8 cellular contexts compared by ENCODE assay signal in genomic region chr1:36225298-36225899, GRCh38. TPM values are rescaled to one million over a fixed set of nuclear protein-coding genes. Genes with fewer than 3 reads are reported as not detected.
DNase-seq lines count a peak whose midpoint lies in the region; ATAC-seq and TF ChIP-seq lines count a peak whose summit lies in the region.

No MANE protein-coding gene starts in this region.

- peak overlapping the region; percentile 100 for H3K4me2 ChIP-seq in PC-3 (ENCODE audit: low read length)
- H3K4me2 ChIP-seq in osteoblast (ENCODE audit: insufficient read depth, low read length), result peak overlapping the region; percentile 94

- POLR2A ChIA-PET in CD8-positive, alpha-beta memory T cell (lab: Charles Lee), result interaction anchor here (0.6 to 2.8 kb wide), 5 partner anchors 20 to 74 kb away, joined by 4 to 19 read pairs (median 6); partner anchors contain the start of gene MAP7D1
- POLR2A ChIA-PET in PC-3 (lab: Charles Lee; ENCODE audit: unreplicated experiment), result no interaction called here

- H3K9ac ChIP-seq in PC-3 (ENCODE audit: low read length), result peak overlapping the region; percentile 98

- no peaks in the 10 kb centered on the region for H3F3A ChIP-seq in PC-3 (ENCODE audit: low read length, unreplicated experiment)

- CTCF ChIA-PET in CD8-positive, alpha-beta memory T cell (lab: Charles Lee), result interaction anchor here (0.7 to 3.5 kb wide), 5 partner anchors 9 to 76 kb away, joined by 3 to 17 read pairs (median 6); partner anchors contain the start of gene TRAPPC3
- CTCF ChIA-PET in PC-3 (lab: Charles Lee), result interaction anchor here (2.3 kb wide), 1 partner anchor 60 kb away, joined by 9 read pairs; no protein-coding TSS in a partner anchor

- H3K36me3 ChIP-seq in CD8-positive, alpha-beta memory T cell (ENCODE audit: insufficient read depth, low read length), result peaks cover under 1% of the 10 kb centered on the region
- H3K36me3 ChIP-seq in PC-3 (ENCODE audit: low read depth, low read length), result peaks cover 10% of the 10 kb centered on the region; the same call in 1 of the 2 replicates
- peaks cover 27% of the 10 kb centered on the region for H3K36me3 ChIP-seq in osteoblast (ENCODE audit: insufficient read depth, low read length)

- DNase-seq in CD8-positive, alpha-beta memory T cell, result no peak
- DNase-seq in PC-3, result no peak
- no peak for DNase-seq in epithelial cell of proximal tubule (ENCODE audit: low read depth)
- peak; percentile 69 for DNase-seq in osteoblast (ENCODE audit: insufficient read length, low spot score, missing footprints)
- DNase-seq in NCI-H146 treated with DMSO at 0.1 percent for 48 hours (lab: John Stamatoyannopoulos, UW; ENCODE audit: unreplicated experiment), result no peak
- DNase-seq in nucleus accumbens (lab: John Stamatoyannopoulos, UW), result no peak
- no peak for DNase-seq in stimulated activated CD4-positive, alpha-beta T cell treated with anti-CD3 and anti-CD28 coated beads, Interleukin-4, amount 100 ng/mL, for 1 hour

- TF ChIP-seq CTCF in PC-3 (conservative IDR thresholded peaks at IDR 0.05; ENCODE audit: low read depth, low read length), result no peak
- TF ChIP-seq CTCF in epithelial cell of proximal tubule (conservative IDR thresholded peaks at IDR 0.05; ENCODE audit: low read depth, low read length), result no peak
- TF ChIP-seq CTCF in osteoblast (IDR thresholded peaks at IDR 0.05; ENCODE audit: extremely low read depth, low read depth, low read length), result no peak

- H3K27me3 Mint-ChIP-seq in CD8-positive, alpha-beta memory T cell, result peaks cover 0 to 4% of the 10 kb centered on the region in 2 donors

- H3K4me1 Mint-ChIP-seq in CD8-positive, alpha-beta memory T cell, result peaks cover 29 to 51% (median 36%) of the 10 kb centered on the region in 3 donors

- no peaks in the 10 kb centered on the region for H3K9me3 Mint-ChIP-seq in CD8-positive, alpha-beta memory T cell

- ATAC-seq in PC-3 (no peak), HG03460 (IDR thresholded peaks at IDR 0.05; ENCODE audit: unreplicated experiment) (no peak)

- no TSS peak for BruUV-seq in PC-3 (replicated peaks; lab: Mats Ljungman, UMichigan)

- H3K9me2 ChIP-seq in PC-3 (replicated peaks; ENCODE audit: low read length), result no peaks in the 10 kb centered on the region

- H4K20me1 ChIP-seq in PC-3 (ENCODE audit: low read length) (peaks cover 33% of the 10 kb centered on the region), osteoblast (ENCODE audit: insufficient read depth, low read length) (peaks cover 33% of the 10 kb centered on the region)

- H3K9me3 ChIP-seq in CD8-positive, alpha-beta memory T cell (ENCODE audit: low read length), result no peaks in the 10 kb centered on the region
- H3K9me3 ChIP-seq in PC-3 (ENCODE audit: low read length) (no peaks in the 10 kb centered on the region), osteoblast (ENCODE audit: low read depth, low read length) (no peaks in the 10 kb centered on the region)

- peaks cover 0 to 49% (median 11%) of the 10 kb centered on the region in 3 donors for H3K36me3 Mint-ChIP-seq in CD8-positive, alpha-beta memory T cell

- peak overlapping the region; percentile 96 for H3K27ac ChIP-seq in CD8-positive, alpha-beta memory T cell (ENCODE audit: low read depth, low read length)
- peak overlapping the region; percentile 93 for H3K27ac ChIP-seq in PC-3 (ENCODE audit: low read length)
- peak overlapping the region; percentile 100 for H3K27ac ChIP-seq in osteoblast (ENCODE audit: low read depth, low read length)

- H3K27ac Mint-ChIP-seq in CD8-positive, alpha-beta memory T cell, result peak overlapping the region; percentile 97 to 100 (median 100)

- H3K79me2 ChIP-seq in PC-3 (ENCODE audit: low read length), result peaks cover 61% of the 10 kb centered on the region
- peaks cover 60% of the 10 kb centered on the region for H3K79me2 ChIP-seq in osteoblast (ENCODE audit: insufficient read depth, low read length)

- H3K4me3 Mint-ChIP-seq in CD8-positive, alpha-beta memory T cell, result peak overlapping the region; percentile 89 to 99 (median 96)

- no peaks in the 10 kb centered on the region for H3K27me3 ChIP-seq in CD8-positive, alpha-beta memory T cell (ENCODE audit: insufficient read depth, low read length, poor library complexity, severe bottlenecking)
- H3K27me3 ChIP-seq in PC-3 (ENCODE audit: low read length) (no peaks in the 10 kb centered on the region), osteoblast (ENCODE audit: insufficient read depth, low read length) (no peaks in the 10 kb centered on the region)

- H2AFZ ChIP-seq in PC-3 (ENCODE audit: low read length), result no peak overlapping the region
- H2AFZ ChIP-seq in osteoblast (ENCODE audit: low read length), result no peak overlapping the region

- peaks cover 37% of the 10 kb centered on the region for H3K4me1 ChIP-seq in CD8-positive, alpha-beta memory T cell (ENCODE audit: insufficient read depth, low read length)
- H3K4me1 ChIP-seq in PC-3 (ENCODE audit: insufficient read depth, low read length) (peaks cover 15% of the 10 kb centered on the region), osteoblast (ENCODE audit: insufficient read depth, low read length) (peaks cover 26% of the 10 kb centered on the region)

- intact Hi-C loops in PC-3 (cut with micrococcal nuclease), result loop anchor here (2.0 kb wide), 3 partner anchors 33 to 75 kb away; no protein-coding TSS in a partner anchor

- H3K4me3 ChIP-seq in CD8-positive, alpha-beta memory T cell (ENCODE audit: low read length), result peak overlapping the region; percentile 87
- H3K4me3 ChIP-seq in PC-3 (ENCODE audit: low read length) (peak overlapping the region; percentile 100), epithelial cell of proximal tubule (ENCODE audit: low read depth, low read length) (peak overlapping the region; percentile 99), osteoblast (ENCODE audit: insufficient read depth, low read length) (peak overlapping the region; percentile 97)

RNA-seq across cellular contexts. Expression of gene THRAP3, which starts 1.2 kb away (rescaled TPM):
- total RNA-seq in CD8-positive, alpha-beta memory T cell, result 100 to 1,000 TPM; 167 to 168 TPM
- polyA plus RNA-seq in CD8-positive, alpha-beta memory T cell, result 100 TPM
- total RNA-seq in PC-3 (2014; rRNA removed) (55.7 and 67.0 TPM in 2 replicates), epithelial cell of proximal tubule (62.9 and 96.6 TPM in 2 replicates), osteoblast (127 and 137 TPM in 2 replicates)
